ENCODE assay signal across 1 cellular context in the genomic region with DNA sequence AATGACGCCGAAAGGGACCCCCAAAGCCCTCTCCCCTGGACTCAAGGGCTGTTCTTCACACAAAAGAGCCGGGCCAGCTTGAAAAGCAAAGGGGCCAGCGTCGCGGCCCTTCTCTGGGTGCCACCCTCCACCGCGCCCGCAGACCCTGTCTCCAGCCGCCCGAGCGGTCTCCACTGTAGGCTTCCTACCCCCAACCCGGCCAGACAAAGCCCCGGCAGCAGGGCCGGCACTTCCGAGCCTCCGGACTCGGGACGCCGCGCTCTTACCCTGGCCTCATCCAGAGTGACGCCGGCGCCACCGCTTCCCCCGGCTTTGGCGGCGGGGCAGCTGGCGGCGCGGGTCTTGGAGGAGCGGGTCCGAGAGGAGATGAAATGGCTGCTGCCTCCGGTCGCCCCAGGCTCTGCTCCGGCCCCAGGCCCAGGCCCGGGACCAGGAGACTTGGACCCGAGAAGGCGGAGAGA.
TF ChIP-seq lines count a peak whose summit lies in the region.

No MANE protein-coding gene starts in this region.

TF ChIP-seq in HepG2, 621 proteins besides CTCF, POLR2A, EP300 and RAD21 (continued from another document and continues in another):
- TF ChIP-seq SNAPC4 (CRISPR knock-in tag; IDR thresholded peaks at IDR 0.05) (peak; percentile 63; the same call in 1 of the 2 replicates), DNMT1 (CRISPR knock-in tag; IDR thresholded peaks at IDR 0.05) (no peak), ZNF431 (CRISPR knock-in tag; IDR thresholded peaks at IDR 0.05; ENCODE audit: borderline replicate concordance, low read depth) (peak; percentile 52; the same call in 1 of the 2 replicates), ZNF225 (CRISPR knock-in tag; IDR thresholded peaks at IDR 0.05) (no peak), ZNF33A (CRISPR knock-in tag; IDR thresholded peaks at IDR 0.05; ENCODE audit: borderline replicate concordance) (0 out of 2 replicates have a peak, but pooled peaks have one; percentile 29), ZNF614 (CRISPR knock-in tag; IDR thresholded peaks at IDR 0.05; ENCODE audit: borderline replicate concordance) (no peak), RORA (CRISPR knock-in tag; IDR thresholded peaks at IDR 0.05) (0 out of 2 replicates have a peak, but pooled peaks have one; percentile 96), SMAD9 (CRISPR knock-in tag; IDR thresholded peaks at IDR 0.05) (no peak), FOXK1 (CRISPR knock-in tag; IDR thresholded peaks at IDR 0.05; ENCODE audit: borderline replicate concordance, low read depth) (no peak), ZNF558 (CRISPR knock-in tag; IDR thresholded peaks at IDR 0.05; ENCODE audit: borderline replicate concordance) (no peak), ZNF615 (CRISPR knock-in tag; IDR thresholded peaks at IDR 0.05; ENCODE audit: borderline replicate concordance) (0 out of 2 replicates have a peak, but pooled peaks have one; percentile 76), MAFK (conservative IDR thresholded peaks at IDR 0.05 in 1 of 2, IDR thresholded peaks at IDR 0.05 in 1 of 2; ENCODE audit: low read length in 2 of 2) (no peak), ZNF770 (CRISPR knock-in tag; IDR thresholded peaks at IDR 0.05) (0 out of 2 replicates have a peak, but pooled peaks have one; percentile 22), NFAT5 (CRISPR knock-in tag; IDR thresholded peaks at IDR 0.05) (peak; percentile 18; the same call in 1 of the 2 replicates), PHF20 (CRISPR knock-in tag; IDR thresholded peaks at IDR 0.05) (peak; percentile 30; the same call in 1 of the 2 replicates), HOXA9 (CRISPR knock-in tag; IDR thresholded peaks at IDR 0.05; ENCODE audit: borderline replicate concordance) (peak; percentile 17; the same call in 1 of the 2 replicates), PRPF4 (IDR thresholded peaks at IDR 0.05; ENCODE audit: low read depth, low read length, poor library complexity, severe bottlenecking) (no peak), ZNF329 (CRISPR knock-in tag; IDR thresholded peaks at IDR 0.05; ENCODE audit: low read depth) (no peak), SMARCE1 (IDR thresholded peaks at IDR 0.05; ENCODE audit: borderline replicate concordance) (no peak), ZNF432 (CRISPR knock-in tag; IDR thresholded peaks at IDR 0.05; ENCODE audit: borderline replicate concordance) (peak; percentile 87), RARG (CRISPR knock-in tag; IDR thresholded peaks at IDR 0.05; ENCODE audit: low read depth) (0 out of 2 replicates have a peak, but pooled peaks have one; percentile 32), ZNF264 (CRISPR knock-in tag; IDR thresholded peaks at IDR 0.05) (0 out of 2 replicates have a peak, but pooled peaks have one; percentile 23), ARHGAP35 (CRISPR knock-in tag; IDR thresholded peaks at IDR 0.05; ENCODE audit: borderline replicate concordance) (no peak; the same call in 1 of the 2 replicates), SRY (CRISPR knock-in tag; IDR thresholded peaks at IDR 0.05) (0 out of 2 replicates have a peak, but pooled peaks have one; percentile 13), ZNF749 (CRISPR knock-in tag; IDR thresholded peaks at IDR 0.05; ENCODE audit: borderline replicate concordance) (no peak), ZNF883 (CRISPR knock-in tag; IDR thresholded peaks at IDR 0.05; ENCODE audit: not compliant biosample characterization) (peak; percentile 8), GFI1 (CRISPR knock-in tag; IDR thresholded peaks at IDR 0.05; ENCODE audit: borderline replicate concordance) (peak; percentile 51; the same call in 1 of the 2 replicates)
- TF ChIP-seq, protein P1, sequence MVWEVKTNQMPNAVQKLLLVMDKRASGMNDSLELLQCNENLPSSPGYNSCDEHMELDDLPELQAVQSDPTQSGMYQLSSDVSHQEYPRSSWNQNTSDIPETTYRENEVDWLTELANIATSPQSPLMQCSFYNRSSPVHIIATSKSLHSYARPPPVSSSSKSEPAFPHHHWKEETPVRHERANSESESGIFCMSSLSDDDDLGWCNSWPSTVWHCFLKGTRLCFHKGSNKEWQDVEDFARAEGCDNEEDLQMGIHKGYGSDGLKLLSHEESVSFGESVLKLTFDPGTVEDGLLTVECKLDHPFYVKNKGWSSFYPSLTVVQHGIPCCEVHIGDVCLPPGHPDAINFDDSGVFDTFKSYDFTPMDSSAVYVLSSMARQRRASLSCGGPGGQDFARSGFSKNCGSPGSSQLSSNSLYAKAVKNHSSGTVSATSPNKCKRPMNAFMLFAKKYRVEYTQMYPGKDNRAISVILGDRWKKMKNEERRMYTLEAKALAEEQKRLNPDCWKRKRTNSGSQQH (CRISPR knock-in tag; IDR thresholded peaks at IDR 0.05; ENCODE audit: low read depth) = peak; percentile 18; the same call in 1 of the 2 replicates
- TF ChIP-seq, protein P2, sequence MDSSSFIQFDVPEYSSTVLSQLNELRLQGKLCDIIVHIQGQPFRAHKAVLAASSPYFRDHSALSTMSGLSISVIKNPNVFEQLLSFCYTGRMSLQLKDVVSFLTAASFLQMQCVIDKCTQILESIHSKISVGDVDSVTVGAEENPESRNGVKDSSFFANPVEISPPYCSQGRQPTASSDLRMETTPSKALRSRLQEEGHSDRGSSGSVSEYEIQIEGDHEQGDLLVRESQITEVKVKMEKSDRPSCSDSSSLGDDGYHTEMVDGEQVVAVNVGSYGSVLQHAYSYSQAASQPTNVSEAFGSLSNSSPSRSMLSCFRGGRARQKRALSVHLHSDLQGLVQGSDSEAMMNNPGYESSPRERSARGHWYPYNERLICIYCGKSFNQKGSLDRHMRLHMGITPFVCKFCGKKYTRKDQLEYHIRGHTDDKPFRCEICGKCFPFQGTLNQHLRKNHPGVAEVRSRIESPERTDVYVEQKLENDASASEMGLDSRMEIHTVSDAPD (CRISPR knock-in tag; IDR thresholded peaks at IDR 0.05) = no peak
- TF ChIP-seq, protein P3, sequence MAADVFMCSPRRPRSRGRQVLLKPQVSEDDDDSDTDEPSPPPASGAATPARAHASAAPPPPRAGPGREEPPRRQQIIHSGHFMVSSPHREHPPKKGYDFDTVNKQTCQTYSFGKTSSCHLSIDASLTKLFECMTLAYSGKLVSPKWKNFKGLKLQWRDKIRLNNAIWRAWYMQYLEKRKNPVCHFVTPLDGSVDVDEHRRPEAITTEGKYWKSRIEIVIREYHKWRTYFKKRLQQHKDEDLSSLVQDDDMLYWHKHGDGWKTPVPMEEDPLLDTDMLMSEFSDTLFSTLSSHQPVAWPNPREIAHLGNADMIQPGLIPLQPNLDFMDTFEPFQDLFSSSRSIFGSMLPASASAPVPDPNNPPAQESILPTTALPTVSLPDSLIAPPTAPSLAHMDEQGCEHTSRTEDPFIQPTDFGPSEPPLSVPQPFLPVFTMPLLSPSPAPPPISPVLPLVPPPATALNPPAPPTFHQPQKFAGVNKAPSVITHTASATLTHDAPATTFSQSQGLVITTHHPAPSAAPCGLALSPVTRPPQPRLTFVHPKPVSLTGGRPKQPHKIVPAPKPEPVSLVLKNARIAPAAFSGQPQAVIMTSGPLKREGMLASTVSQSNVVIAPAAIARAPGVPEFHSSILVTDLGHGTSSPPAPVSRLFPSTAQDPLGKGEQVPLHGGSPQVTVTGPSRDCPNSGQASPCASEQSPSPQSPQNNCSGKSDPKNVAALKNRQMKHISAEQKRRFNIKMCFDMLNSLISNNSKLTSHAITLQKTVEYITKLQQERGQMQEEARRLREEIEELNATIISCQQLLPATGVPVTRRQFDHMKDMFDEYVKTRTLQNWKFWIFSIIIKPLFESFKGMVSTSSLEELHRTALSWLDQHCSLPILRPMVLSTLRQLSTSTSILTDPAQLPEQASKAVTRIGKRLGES (CRISPR knock-in tag; IDR thresholded peaks at IDR 0.05; ENCODE audit: borderline replicate concordance) = no peak
- TF ChIP-seq, protein P4, sequence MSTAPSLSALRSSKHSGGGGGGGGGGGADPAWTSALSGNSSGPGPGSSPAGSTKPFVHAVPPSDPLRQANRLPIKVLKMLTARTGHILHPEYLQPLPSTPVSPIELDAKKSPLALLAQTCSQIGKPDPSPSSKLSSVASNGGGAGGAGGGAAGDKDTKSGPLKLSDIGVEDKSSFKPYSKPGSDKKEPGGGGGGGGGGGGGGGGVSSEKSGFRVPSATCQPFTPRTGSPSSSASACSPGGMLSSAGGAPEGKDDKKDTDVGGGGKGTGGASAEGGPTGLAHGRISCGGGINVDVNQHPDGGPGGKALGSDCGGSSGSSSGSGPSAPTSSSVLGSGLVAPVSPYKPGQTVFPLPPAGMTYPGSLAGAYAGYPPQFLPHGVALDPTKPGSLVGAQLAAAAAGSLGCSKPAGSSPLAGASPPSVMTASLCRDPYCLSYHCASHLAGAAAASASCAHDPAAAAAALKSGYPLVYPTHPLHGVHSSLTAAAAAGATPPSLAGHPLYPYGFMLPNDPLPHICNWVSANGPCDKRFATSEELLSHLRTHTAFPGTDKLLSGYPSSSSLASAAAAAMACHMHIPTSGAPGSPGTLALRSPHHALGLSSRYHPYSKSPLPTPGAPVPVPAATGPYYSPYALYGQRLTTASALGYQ (CRISPR knock-in tag; IDR thresholded peaks at IDR 0.05) = 0 out of 2 replicates have a peak, but pooled peaks have one; percentile 13
